In the genomic region with DNA sequence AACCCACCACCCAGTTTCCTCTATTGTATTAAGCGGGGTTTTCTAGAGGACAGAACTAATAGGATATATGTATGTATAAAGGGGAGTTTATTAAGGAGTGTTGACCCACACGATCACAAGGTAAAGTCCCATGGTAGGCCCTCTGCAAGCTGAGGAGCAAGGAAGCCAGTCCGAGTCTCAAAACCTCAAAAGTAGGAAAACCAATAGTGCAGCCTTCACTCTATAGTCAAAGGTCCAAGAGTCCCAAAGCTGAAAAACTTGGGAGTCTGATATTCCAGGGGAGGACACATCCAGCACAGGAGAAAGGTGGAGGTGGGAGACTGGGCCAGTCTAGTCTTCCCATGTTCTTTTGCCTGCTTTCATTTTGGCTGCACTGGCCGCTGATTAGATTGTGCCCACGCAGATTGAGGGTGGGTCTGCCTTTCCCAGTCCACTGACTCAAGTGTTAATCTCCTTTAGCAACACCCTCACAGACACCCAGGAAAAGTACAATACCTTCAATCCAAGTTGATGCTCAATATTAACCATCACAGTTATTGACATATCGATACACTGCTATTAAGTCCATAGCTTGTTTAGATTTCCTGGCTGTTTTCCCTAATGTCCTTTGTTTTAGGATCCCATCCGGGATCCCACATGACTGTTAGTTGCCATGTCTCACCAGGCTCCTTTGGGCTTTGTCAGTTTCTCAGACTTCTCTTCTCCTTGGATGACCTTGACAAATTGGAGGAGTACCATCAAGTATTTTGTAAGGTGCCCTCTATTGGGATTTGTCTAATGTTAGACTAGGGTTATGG, we compare ENCODE assay signal across 29 cellular contexts. TPM values are rescaled to one million over a fixed set of nuclear protein-coding genes. Genes with fewer than 3 reads are reported as not detected.
"Had no signal": no experiment of that assay in that cellular context is flagged by ENCODE, and none has a peak within 500 bp of the region (broad histone marks: within the 10 kb centered on the region; RNA-seq: fewer than 3 reads in every experiment).

No MANE protein-coding gene starts in this region.

- H3K4me3 Mint-ChIP-seq: activated CD4-positive, alpha-beta memory T cell treated with anti-CD3 and anti-CD28 coated beads for 36 hours; activated CD4-positive, alpha-beta T cell treated with anti-CD3 and anti-CD28 coated beads, Interleukin-2, amount 10 ng/mL, durations not matched to agents 24 days and 14 days; activated naive CD4-positive, alpha-beta T cell treated with anti-CD3 and anti-CD28 coated beads for 36 hours; activated naive CD8-positive, alpha-beta T cell treated with anti-CD3 and anti-CD28 coated beads for 36 hours; activated T-helper 1 cell treated with anti-CD3 and anti-CD28 coated beads, Interleukin-12 subunit alpha, Interleukin-12 subunit beta, Interleukin-2, Interleukin-4 antibody, amounts not matched to agents 30 ng/mL and 10 ng/mL and 1 ng/mL, durations not matched to agents 14 hours and 24 hours and 36 hours; brain; effector memory CD8-positive, alpha-beta T cell; immature natural killer cell; memory B cell; natural killer cell treated with Interleukin-12 subunit alpha and Interleukin-12 subunit beta and Interleukin-15 and Interleukin-18, amount 100 ng/mL, for 72 hours had no signal

- H3K4me1 ChIP-seq: adrenal gland, gastroesophageal sphincter, right lobe of liver, transverse colon had no signal

- H3K27ac ChIP-seq: adrenal gland, cardiac muscle cell, gastroesophageal sphincter, right lobe of liver, transverse colon, WERI-Rb-1 had no signal

- H3K9me3 Mint-ChIP-seq: activated CD4-positive, alpha-beta memory T cell treated with anti-CD3 and anti-CD28 coated beads for 36 hours; activated CD4-positive, alpha-beta T cell treated with anti-CD3 and anti-CD28 coated beads, Interleukin-2, amount 10 ng/mL, durations not matched to agents 24 days and 14 days; activated naive CD4-positive, alpha-beta T cell treated with anti-CD3 and anti-CD28 coated beads for 36 hours; activated naive CD8-positive, alpha-beta T cell treated with anti-CD3 and anti-CD28 coated beads for 36 hours; activated T-helper 1 cell treated with anti-CD3 and anti-CD28 coated beads, Interleukin-12 subunit alpha, Interleukin-12 subunit beta, Interleukin-2, Interleukin-4 antibody, amounts not matched to agents 30 ng/mL and 10 ng/mL and 1 ng/mL, durations not matched to agents 14 hours and 24 hours and 36 hours; immature natural killer cell; memory B cell had no signal

- H3K9me3 ChIP-seq: adrenal gland, gastroesophageal sphincter, right lobe of liver, transverse colon had no signal

- DNase-seq: activated CD4-positive, alpha-beta memory T cell treated with anti-CD3 and anti-CD28 coated beads for 36 hours; activated CD4-positive, alpha-beta T cell treated with anti-CD3 and anti-CD28 coated beads, Interleukin-2, amount 10 ng/mL, durations not matched to agents 24 days and 14 days; activated CD4-positive, CD25-positive, alpha-beta regulatory T cell treated with anti-CD3 and anti-CD28 coated beads, Interleukin-2, amount 50 U/mL, for 72 hours; activated CD8-positive, alpha-beta memory T cell treated with anti-CD3 and anti-CD28 coated beads, Interleukin-2, amount 50 U/mL, for 4 hours; activated effector memory CD4-positive, alpha-beta T cell treated with anti-CD3 and anti-CD28 coated beads, Interleukin-2, amount 50 U/mL, for 16 hours; activated naive CD4-positive, alpha-beta T cell treated with anti-CD3 and anti-CD28 coated beads for 36 hours; activated naive CD8-positive, alpha-beta T cell treated with anti-CD3 and anti-CD28 coated beads for 36 hours; activated T-cell treated with anti-CD3 and anti-CD28 coated beads, Interleukin-2, amount 50 U/mL, for 1 hour; adrenal gland; aorta; cortex of kidney; effector memory CD8-positive, alpha-beta T cell; head of caudate nucleus; hypothalamus; immature natural killer cell; kidney; posterior cingulate gyrus; right lobe of liver; stimulated activated CD4-positive, alpha-beta T cell treated with anti-CD3 and anti-CD28 coated beads, Interleukin-2, amount 100 ng/mL, for 48 hours; stimulated activated naive CD4-positive, alpha-beta T cell treated with Interleukin-2 at 50 U/mL for 16 hours; T1000; WERI-Rb-1 had no signal

- H3K4me1 Mint-ChIP-seq: activated CD4-positive, alpha-beta T cell treated with anti-CD3 and anti-CD28 coated beads, Interleukin-2, amount 10 ng/mL, durations not matched to agents 24 days and 14 days; activated naive CD8-positive, alpha-beta T cell treated with anti-CD3 and anti-CD28 coated beads for 36 hours; immature natural killer cell; memory B cell had no signal

- H3K4me3 ChIP-seq: adrenal gland, cardiac muscle cell, gastroesophageal sphincter, right lobe of liver, transverse colon had no signal

- H3K36me3 Mint-ChIP-seq: activated CD4-positive, alpha-beta memory T cell treated with anti-CD3 and anti-CD28 coated beads for 36 hours; activated naive CD8-positive, alpha-beta T cell treated with anti-CD3 and anti-CD28 coated beads for 36 hours; immature natural killer cell; memory B cell; natural killer cell treated with Interleukin-12 subunit alpha and Interleukin-12 subunit beta and Interleukin-15 and Interleukin-18, amount 100 ng/mL, for 72 hours had no signal

- H3K27ac Mint-ChIP-seq: activated CD4-positive, alpha-beta memory T cell treated with anti-CD3 and anti-CD28 coated beads for 36 hours; activated CD4-positive, alpha-beta T cell treated with anti-CD3 and anti-CD28 coated beads, Interleukin-2, amount 10 ng/mL, durations not matched to agents 24 days and 14 days; activated naive CD4-positive, alpha-beta T cell treated with anti-CD3 and anti-CD28 coated beads for 36 hours; activated naive CD8-positive, alpha-beta T cell treated with anti-CD3 and anti-CD28 coated beads for 36 hours; activated T-helper 1 cell treated with anti-CD3 and anti-CD28 coated beads, Interleukin-12 subunit alpha, Interleukin-12 subunit beta, Interleukin-2, Interleukin-4 antibody, amounts not matched to agents 30 ng/mL and 10 ng/mL and 1 ng/mL, durations not matched to agents 14 hours and 24 hours and 36 hours; effector memory CD8-positive, alpha-beta T cell; immature natural killer cell; memory B cell; natural killer cell treated with Interleukin-12 subunit alpha and Interleukin-12 subunit beta and Interleukin-15 and Interleukin-18, amount 100 ng/mL, for 72 hours had no signal

- H3K27me3 Mint-ChIP-seq: brain, memory B cell had no signal

- H3K27me3 ChIP-seq: adrenal gland, cardiac muscle cell, gastroesophageal sphincter, right lobe of liver, transverse colon had no signal

- H3K36me3 ChIP-seq: adrenal gland, cardiac muscle cell, gastroesophageal sphincter, right lobe of liver, transverse colon had no signal

RNA-seq across cellular contexts. Expression of a gene that starts 12.2 kb away (rescaled TPM):
- polyA plus RNA-seq: immature natural killer cell had no signal

RNA-seq across cellular contexts. Expression of a gene that starts 54.6 kb away (rescaled TPM):
- polyA plus RNA-seq: immature natural killer cell had no signal
